Comparison of ENCODE assay signal across 6 cellular contexts in genomic region chr3:88534534-88534933, GRCh38.
"Had no signal": no experiment of that assay in that cellular context is flagged by ENCODE, and none has a peak within 500 bp of the region (broad histone marks: within the 10 kb centered on the region; RNA-seq: fewer than 3 reads in every experiment).

No MANE protein-coding gene starts in this region.

- FAIRE-seq: HTR-8/SVneo had no signal

- H3K27ac ChIP-seq: HL-60, KMS-11 had no signal

- H3K4me2 ChIP-seq: KMS-11 had no signal

- DNase-seq: IMR-90, KBM-7, KG1 had no signal

- H3K9ac ChIP-seq: KMS-11 had no signal
